8 cellular contexts compared by ENCODE assay signal in genomic region chr2:38665854-38666577, GRCh38. TPM values are rescaled to one million over a fixed set of nuclear protein-coding genes. Genes with fewer than 3 reads are reported as not detected.
DNase-seq lines count a peak whose midpoint lies in the region; ATAC-seq and TF ChIP-seq lines count a peak whose summit lies in the region.

Gene GALM, plus strand, starts transcription at chr2:38666114. Its CDS starts 48 bp downstream, at chr2:38666162.

- H3K27me3 Mint-ChIP-seq in activated naive CD8-positive, alpha-beta T cell treated with anti-CD3 and anti-CD28 coated beads, Interleukin-2, amount 50 U/mL, for 24 hours = no peaks in the 10 kb centered on the region

- peak within 1 kb of the TSS; percentile 80 for H3K4me3 ChIP-seq in aorta (ENCODE audit: low read length in 2 of 2)

- peaks cover 17% of the 10 kb centered on the region for H3K36me3 Mint-ChIP-seq in activated naive CD8-positive, alpha-beta T cell treated with anti-CD3 and anti-CD28 coated beads, Interleukin-2, amount 50 U/mL, for 24 hours (ENCODE audit: low read depth)

- H3K27ac ChIP-seq in aorta (ENCODE audit: low read depth in 1 of 2, low read length in 2 of 2) = peak within 1 kb of the TSS; percentile 18 to 74

- no peaks in the 10 kb centered on the region for H3K9me3 ChIP-seq in aorta (ENCODE audit: control insufficient read depth, low read length)

- 1 to 2% methylated on average over 27 of the region's 27 CpGs for WGBS in aorta, 2 donors

- intact Hi-C loops in Right ventricle myocardium inferior (cut with DNase I) (loop anchor here (2.0 kb wide), 1 partner anchor 63 kb away; the partner anchor contains the start of gene HNRNPLL), aorta (cut with DNase I) (loop anchor here (2.0 to 5.0 kb wide), 2 partner anchors 64 to 65 kb away; partner anchors contain the start of gene HNRNPLL (in 1 of the 2))

- peak; percentile 44 for DNase-seq in GM10266 (ENCODE audit: extremely low spot score)
- peak; percentile 92 for DNase-seq in RPMI7951 (ENCODE audit: low read depth)
- peak; percentile 61 for DNase-seq in activated naive CD8-positive, alpha-beta T cell treated with anti-CD3 and anti-CD28 coated beads, Interleukin-2, amount 50 U/mL, for 24 hours
- DNase-seq in Right ventricle myocardium inferior (ENCODE audit: missing footprints) = peak; percentile 88
- peak; percentile 33 for DNase-seq in occipital lobe (lab: John Stamatoyannopoulos, UW)
- peak; percentile 91 for DNase-seq in aorta
- no peak for DNase-seq in NCI-H2029 (lab: John Stamatoyannopoulos, UW)

- H3K27me3 ChIP-seq in aorta (ENCODE audit: control insufficient read depth in 1 of 2, insufficient read depth in 2 of 2, low read length in 1 of 2) = no peaks in the 10 kb centered on the region

- peak within 1 kb of the TSS; percentile 81 for H3K4me3 Mint-ChIP-seq in activated naive CD8-positive, alpha-beta T cell treated with anti-CD3 and anti-CD28 coated beads, Interleukin-2, amount 50 U/mL, for 24 hours

- no peaks in the 10 kb centered on the region for H3K36me3 ChIP-seq in aorta (ENCODE audit: control insufficient read depth in 1 of 2, insufficient read depth in 2 of 2, low read length in 1 of 2)

- no peak for TF ChIP-seq CTCF in GM10266 (IDR thresholded peaks at IDR 0.05; ENCODE audit: control insufficient read depth, insufficient read depth, low read depth, missing control alignments)

- ATAC-seq in HG03159 (IDR thresholded peaks at IDR 0.05; ENCODE audit: unreplicated experiment) (peak; percentile 50), Right ventricle myocardium inferior (peak; percentile 96), aorta (ENCODE audit: low FRiP score) (peak; percentile 96)
- peak; percentile 17 for ATAC-seq in activated naive CD8-positive, alpha-beta T cell treated with anti-CD3 and anti-CD28 coated beads, Interleukin-2, amount 50 U/mL, for 24 hours

- H3K9me3 Mint-ChIP-seq in activated naive CD8-positive, alpha-beta T cell treated with anti-CD3 and anti-CD28 coated beads, Interleukin-2, amount 50 U/mL, for 24 hours = no peaks in the 10 kb centered on the region

- H3K4me1 ChIP-seq in aorta (ENCODE audit: control insufficient read depth in 1 of 2, insufficient read depth in 2 of 2, low read length in 2 of 2) = peaks cover 0 to 6% of the 10 kb centered on the region in 2 donors

- H3K4me1 Mint-ChIP-seq in activated naive CD8-positive, alpha-beta T cell treated with anti-CD3 and anti-CD28 coated beads, Interleukin-2, amount 50 U/mL, for 24 hours = peaks cover 75% of the 10 kb centered on the region

- H3K27ac Mint-ChIP-seq in activated naive CD8-positive, alpha-beta T cell treated with anti-CD3 and anti-CD28 coated beads, Interleukin-2, amount 50 U/mL, for 24 hours = peak within 1 kb of the TSS; percentile 94

RNA-seq across cellular contexts. Expression of gene GALM, which starts in this region (rescaled TPM):
- 47.0 and 48.5 TPM in 2 replicates for total RNA-seq in RPMI7951 (2014; rRNA removed; shearing (Covaris generic))
- 15.6 TPM for total RNA-seq in Right ventricle myocardium inferior
- 3.6 TPM for total RNA-seq in occipital lobe
- total RNA-seq in aorta = 10 to 100 TPM in 1 of 2 donors, 1 to 10 TPM in 1; 8.6 to 16.4 TPM
- polyA plus RNA-seq in aorta = 10 to 100 TPM; 12.7 to 23.3 TPM

Comparison
In these comparisons a context has a peak if more than half of its experiments do, and no peak if none do; other contexts are left out.
1. ATAC-seq: peak in every context shown above with its lines; median percentile 96 in Right ventricle myocardium inferior; 96 in aorta; 50 in HG03159; 17 in activated naive CD8-positive, alpha-beta T cell treated with anti-CD3 and anti-CD28 coated beads, Interleukin-2, amount 50 U/mL, for 24 hours.